Comparison of ENCODE assay signal across 3 cellular contexts in the genomic region with DNA sequence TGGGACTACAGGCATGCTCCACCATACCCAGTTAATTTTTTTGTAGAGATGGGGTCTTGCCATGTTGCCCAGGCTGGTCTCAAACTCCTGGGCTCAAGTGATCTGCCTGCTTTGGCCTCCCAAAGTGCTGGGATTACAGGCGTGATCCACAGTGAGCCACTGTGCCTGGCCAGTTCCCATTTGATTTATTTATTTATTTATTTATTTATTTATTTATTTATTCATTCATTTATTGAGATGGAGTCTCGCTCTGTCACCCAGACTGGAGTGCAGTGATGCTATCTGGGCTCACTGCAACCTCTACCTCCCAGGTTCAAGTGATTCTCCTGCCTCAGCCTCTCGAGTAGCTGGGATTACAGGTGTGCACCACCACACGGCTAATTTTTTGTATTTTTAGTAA. TPM values are rescaled to one million over a fixed set of nuclear protein-coding genes. Genes with fewer than 3 reads are reported as not detected.
DNase-seq lines count a peak whose midpoint lies in the region; ATAC-seq, FAIRE-seq and TF ChIP-seq lines count a peak whose summit lies in the region.
"Not testable (repeated sequence)": the region's sequence is repeated elsewhere in the genome, so short reads cannot be mapped to it uniquely, and the experiment has no call there.
"Had no signal": no experiment of that assay in that cellular context is flagged by ENCODE, and none has a peak within 500 bp of the region (broad histone marks: within the 10 kb centered on the region; RNA-seq: fewer than 3 reads in every experiment).

No MANE protein-coding gene starts in this region.

- not testable (repeated sequence) for H3K4me2 ChIP-seq in A549

- not testable (repeated sequence) for H3K4me1 ChIP-seq in A549; HEK293 (ENCODE audit: control insufficient read depth, insufficient read depth, low read length)

- TF ChIP-seq RAD21 in A549 (conservative IDR thresholded peaks at IDR 0.05 in 1 of 2, IDR thresholded peaks at IDR 0.05 in 1 of 2), result not testable (repeated sequence)

- not testable (repeated sequence) for DNase-seq in A549 (ENCODE audit: low read depth in 1 of 2, low spot score in 1 of 2)

- not testable (repeated sequence) for ATAC-seq in A549

- not testable (repeated sequence) for H3K36me3 ChIP-seq in HEK293 (ENCODE audit: control insufficient read depth in 2 of 2, insufficient read depth in 1 of 2, low read length in 2 of 2)

- FAIRE-seq in A549 (lab: Jason Lieb, UNC), result not testable (repeated sequence)

- WGBS in A549 (ENCODE audit: missing lambda C conversion rate), result 71% methylated on average over 4 of the region's 4 CpGs

- not testable (repeated sequence) for H3K27ac ChIP-seq in A549; HEK293 (ENCODE audit: extremely low read depth, low read depth, low read length)

- not testable (repeated sequence) for TF ChIP-seq CTCF in A549 (IDR thresholded peaks at IDR 0.05); HEK293 (tag by site-specific recombination; IDR thresholded peaks at IDR 0.05)

- POLR2A ChIA-PET in A549 (lab: Yijun Ruan, JAX); HEK293 (lab: Yijun Ruan, JAX): not testable (repeated sequence)

- TF ChIP-seq EP300 in A549 (IDR thresholded peaks at IDR 0.05), result not testable (repeated sequence)

- CTCF ChIA-PET in A549 (lab: Yijun Ruan, JAX), result interaction anchor here (0.7 to 1.1 kb wide), 2 partner anchors 10 to 276 kb away, joined by 3 to 5 read pairs; no protein-coding TSS in a partner anchor
- CTCF ChIA-PET in HEK293 (lab: Yijun Ruan, JAX), result interaction anchor here (1.4 kb wide), 1 partner anchor 68 kb away, joined by 3 read pairs; no protein-coding TSS in a partner anchor

- not testable (repeated sequence) for TF ChIP-seq POLR2A in A549 (IDR thresholded peaks at IDR 0.05; ENCODE audit: low read length)

- peaks cover 36% of the 10 kb centered on the region for H3K9me3 ChIP-seq in A549
- H3K9me3 ChIP-seq in HEK293 (ENCODE audit: control insufficient read depth, insufficient read depth, low read depth, low read length), result not testable (repeated sequence)

- not testable (repeated sequence) for H3K4me3 ChIP-seq in A549; HEK293 (ENCODE audit: low read depth, low read length)

TF ChIP-seq in A549, 52 proteins besides CTCF, POLR2A, EP300 and RAD21:
- peak; percentile 96 for TF ChIP-seq ZC3H11A (IDR thresholded peaks at IDR 0.05)

TF ChIP-seq in HEK293, 187 proteins besides CTCF, POLR2A, EP300 and RAD21:
- TF ChIP-seq ZNF623 (tag by site-specific recombination; IDR thresholded peaks at IDR 0.05), result 0 out of 2 replicates have a peak, but pooled peaks have one; percentile 28
- peak; percentile 19; the same call in 1 of the 2 replicates for TF ChIP-seq ZNF140 (tag by site-specific recombination; IDR thresholded peaks at IDR 0.05)
- TF ChIP-seq ZNF394 (tag by site-specific recombination; IDR thresholded peaks at IDR 0.05; ENCODE audit: borderline replicate concordance), result peak; percentile 65; the same call in 1 of the 2 replicates
- TF ChIP-seq ZNF555 (tag by site-specific recombination; conservative IDR thresholded peaks at IDR 0.05), result peak; percentile 24; the same call in 1 of the 2 replicates
- TF ChIP-seq ZNF426 (tag by site-specific recombination; IDR thresholded peaks at IDR 0.05), result peak; percentile 36; the same call in 1 of the 2 replicates

RNA-seq across cellular contexts. Expression of a gene that starts 41.0 kb away (rescaled TPM):
- 30.9 and 31.4 TPM in 2 replicates for polyA plus RNA-seq in A549 (2011; rRNA removed)
- polyA plus RNA-seq in A549 (2012; cell fraction: cytosol; rRNA removed), result 8.2 and 9.4 TPM in 2 replicates
- 2.9 and 4.2 TPM in 2 replicates for polyA plus RNA-seq in A549 (2012; cell fraction: nucleus; rRNA removed)
- 21.9 to 24.3 TPM (median 23.9 TPM) in 3 replicates for polyA plus RNA-seq in A549 (2017; fragmentation: RNase III; extraction: RNeasy Plus Mini Kit Qiagen cat#74134 plus additional on column Dnase treatment)
- 12.2 and 13.6 TPM in 2 replicates for polyA minus RNA-seq in A549 (2011; rRNA and poly(A)+ RNA removed)

RNA-seq across cellular contexts. Expression of a gene that starts 43.3 kb away (rescaled TPM):
- 2.6 and 2.7 TPM in 2 replicates for polyA plus RNA-seq in A549 (2011; rRNA removed)
- 1.5 and 2.2 TPM in 2 replicates for polyA plus RNA-seq in A549 (2012; cell fraction: cytosol; rRNA removed)
- polyA plus RNA-seq in A549 (2012; cell fraction: nucleus; rRNA removed), result 2.6 and 2.8 TPM in 2 replicates
- 1.8 to 2.6 TPM (median 1.9 TPM) in 3 replicates for polyA plus RNA-seq in A549 (2017; fragmentation: RNase III; extraction: RNeasy Plus Mini Kit Qiagen cat#74134 plus additional on column Dnase treatment)
- 2.3 and 3.7 TPM in 2 replicates for polyA minus RNA-seq in A549 (2011; rRNA and poly(A)+ RNA removed)
- polyA plus RNA-seq: CD14-positive monocyte had no signal
